15 cellular contexts compared by ENCODE assay signal in genomic region chr6:15615837-15616236, GRCh38. TPM values are rescaled to one million over a fixed set of nuclear protein-coding genes. Genes with fewer than 3 reads are reported as not detected.
A peak's percentile ranks its signal among the peaks of the same experiment; 100 is the strongest.
DNase-seq lines count a peak whose midpoint lies in the region; ATAC-seq, FAIRE-seq and TF ChIP-seq lines count a peak whose summit lies in the region.
"Had no signal": no experiment of that assay in that cellular context is flagged by ENCODE, and none has a peak within 500 bp of the region (broad histone marks: within the 10 kb centered on the region; RNA-seq: fewer than 3 reads in every experiment).

No MANE protein-coding gene starts in this region.

- H3K27ac Mint-ChIP-seq in type B pancreatic cell = peak overlapping the region; percentile 43
- H3K27ac Mint-ChIP-seq in natural killer cell treated with Interleukin-12 subunit alpha and Interleukin-12 subunit beta and Interleukin-15 and Interleukin-18, amount 100 ng/mL, for 72 hours = peak overlapping the region in 1 of 2 donors; percentile 40
- H3K27ac Mint-ChIP-seq in endothelial cell (ENCODE audit: unreplicated experiment) = no peak overlapping the region

- intact Hi-C loops in Right ventricle myocardium superior (cut with DNase I) (no loop called here), cardiac septum (cut with DNase I) (no loop called here)

- H2BK5ac ChIP-seq in H1 (ENCODE audit: low read depth, low read length) = no peak overlapping the region

- H3K9me3 ChIP-seq in H1 (ENCODE audit: insufficient read depth in 2 of 2, low read depth in 1 of 2, low read length in 1 of 2) = no peaks in the 10 kb centered on the region
- H3K9me3 ChIP-seq: BE2C had no signal

- H3K9ac ChIP-seq in H1 (replicated peaks in 1 of 4; ENCODE audit: extremely low read depth in 1 of 4, low read depth in 3 of 4, low read length in 3 of 4) = no peak overlapping the region

- POLR2A ChIA-PET in H1 (lab: Charles Lee; ENCODE audit: partially characterized antibody) = no interaction called here

- no peak overlapping the region for H3K27ac ChIP-seq in H1 (ENCODE audit: low read depth, low read length)

- TF ChIP-seq RAD21 in H1 (IDR thresholded peaks at IDR 0.05 in 1 of 2, conservative IDR thresholded peaks at IDR 0.05 in 1 of 2; ENCODE audit: low read depth in 2 of 2, low read length in 2 of 2) = no peak

- H3K79me2 ChIP-seq in H1 (ENCODE audit: control insufficient read depth in 1 of 2, insufficient read depth in 2 of 2, low read length in 2 of 2) = no peaks in the 10 kb centered on the region

- no peaks in the 10 kb centered on the region; a peak in 2 of 8 replicates for H3K36me3 ChIP-seq in H1 (ENCODE audit: control insufficient read depth in 2 of 4, insufficient read depth in 4 of 4, low read length in 3 of 4)
- H3K36me3 ChIP-seq: BE2C had no signal

- 55% methylated on average over 1 of the region's 1 CpG; no CpG with 5 or more reads in 1 of the 2 experiments for WGBS in H1 (ENCODE audit: extremely low coverage in 1 of 2, insufficient coverage in 1 of 2, insufficient read length in 1 of 2, insufficient replicate concordance in 2 of 2, low coverage in 1 of 2, low lambda C conversion rate in 2 of 2, missing lambda C conversion rate in 1 of 2), 2 experiments

- no peak overlapping the region for H3K4me3 ChIP-seq in H1 (ENCODE audit: extremely low read depth in 1 of 4, insufficient read depth in 2 of 4, low read depth in 3 of 4, low read length in 4 of 4)

- no peaks in the 10 kb centered on the region for H3K27me3 ChIP-seq in H1 (replicated peaks in 1 of 4; ENCODE audit: control insufficient read depth in 3 of 4, extremely low read depth in 1 of 4, insufficient read depth in 3 of 4, low read length in 3 of 4)
- H3K27me3 ChIP-seq: BE2C had no signal

- no peaks in the 10 kb centered on the region for H3K79me1 ChIP-seq in H1 (ENCODE audit: low read depth, low read length)

- H4K20me1 ChIP-seq in H1 (replicated peaks in 1 of 2; ENCODE audit: control insufficient read depth in 1 of 2, insufficient read depth in 2 of 2, low read length in 2 of 2) = no peaks in the 10 kb centered on the region

- no peak overlapping the region for H4K91ac ChIP-seq in H1 (replicated peaks; ENCODE audit: insufficient read length, low read length)

- TF ChIP-seq POLR2A in H1 (IDR thresholded peaks at IDR 0.05; ENCODE audit: control extremely low read depth in 1 of 2, low read depth in 2 of 2, low read length in 2 of 2) = no peak

- H3K4me1 Mint-ChIP-seq in type B pancreatic cell (ENCODE audit: unreplicated experiment) (peaks cover 9% of the 10 kb centered on the region), endothelial cell (ENCODE audit: unreplicated experiment) (peaks cover 4% of the 10 kb centered on the region)
- peaks cover 38 to 54% of the 10 kb centered on the region in 2 donors for H3K4me1 Mint-ChIP-seq in natural killer cell treated with Interleukin-12 subunit alpha and Interleukin-12 subunit beta and Interleukin-15 and Interleukin-18, amount 100 ng/mL, for 72 hours (ENCODE audit: low read depth in 2 of 2)

- in situ Hi-C loops in ACHN (cut with HindIII; ENCODE audit: low pct_ligation_motif_present, low pct_unique_long_range_greater_than_20kb, low sequenced_read_pairs) = no loop called here

- no peak overlapping the region for H2BK12ac ChIP-seq in H1 (ENCODE audit: low read depth, low read length)

- no peak overlapping the region for H3K56ac ChIP-seq in H1 (replicated peaks; ENCODE audit: insufficient read length, low read depth, low read length)

- no peak overlapping the region for H2AK5ac ChIP-seq in H1 (ENCODE audit: low read depth, low read length)

- peak overlapping the region in 1 of 2 experiments; percentile 28; a peak in 1 of 4 replicates for H3K4me2 ChIP-seq in H1 (ENCODE audit: insufficient read depth in 1 of 2, low read depth in 2 of 2, low read length in 2 of 2)

- 0 out of 2 replicates have a peak overlapping the region, but pooled peaks have one; percentile 1 for H3K18ac ChIP-seq in H1 (ENCODE audit: extremely low read depth, low read length)

- H4K5ac ChIP-seq in H1 (ENCODE audit: insufficient read length, low read depth, low read length) = no peak overlapping the region

- H3K4ac ChIP-seq in H1 (replicated peaks; ENCODE audit: insufficient read length, low read depth, low read length) = no peak overlapping the region

- no peak for DNase-seq in Right ventricle myocardium superior
- no peak for DNase-seq in cardiac septum (ENCODE audit: low spot score)
- DNase-seq in H1 (ENCODE audit: low read depth in 1 of 2, low spot score in 2 of 2) = no peak
- DNase-seq in type B pancreatic cell (ENCODE audit: extremely low spot score, unreplicated experiment) = no peak
- DNase-seq in natural killer cell treated with Interleukin-12 subunit alpha and Interleukin-12 subunit beta and Interleukin-15 and Interleukin-18, amount 100 ng/mL, for 72 hours (ENCODE audit: low spot score) = no peak
- DNase-seq in endothelial cell (ENCODE audit: low spot score) = no peak
- DNase-seq in ACHN = no peak
- DNase-seq: activated CD8-positive, alpha-beta memory T cell treated with anti-CD3 and anti-CD28 coated beads, Interleukin-2, amount 50 U/mL, for 4 hours; BE2C; cerebellar nuclear complex; NCI-H226; stimulated activated CD4-positive, alpha-beta T cell treated with anti-CD3 and anti-CD28 coated beads, Interleukin-12 subunit alpha, Interleukin-12 subunit beta, amount 100 ng/mL, for 4 hours; SW 1271 had no signal

- H2BK120ac ChIP-seq in H1 (replicated peaks; ENCODE audit: low read depth, low read length) = no peak overlapping the region

- ATAC-seq in Right ventricle myocardium superior (ENCODE audit: poor library complexity) (peak; percentile 37), HG03442 (IDR thresholded peaks at IDR 0.05; ENCODE audit: unreplicated experiment) (peak; percentile 88)
- ATAC-seq in natural killer cell treated with Interleukin-12 subunit alpha and Interleukin-12 subunit beta and Interleukin-15 and Interleukin-18, amount 100 ng/mL, for 72 hours = no peak

- no peak overlapping the region for H4K8ac ChIP-seq in H1 (ENCODE audit: extremely low read depth, insufficient read depth, low read length)

- H2AFZ ChIP-seq in H1 (ENCODE audit: low read length) = no peak overlapping the region

- no peaks in the 10 kb centered on the region for H3K23me2 ChIP-seq in H1 (ENCODE audit: low read depth, low read length)

- peaks cover 3 to 8% (median 6%) of the 10 kb centered on the region in 4 experiments; a peak in 6 of 7 replicates for H3K4me1 ChIP-seq in H1 (replicated peaks in 1 of 4; ENCODE audit: control insufficient read depth in 3 of 4, insufficient read depth in 4 of 4, low read length in 3 of 4)

- no peak overlapping the region for H2BK15ac ChIP-seq in H1 (ENCODE audit: low read length)

- TF ChIP-seq EP300 in H1 (IDR thresholded peaks at IDR 0.05; ENCODE audit: borderline replicate concordance in 1 of 2, low read depth in 2 of 2, low read length in 2 of 2) = no peak

- H3K9me3 Mint-ChIP-seq in type B pancreatic cell (no peaks in the 10 kb centered on the region), endothelial cell (ENCODE audit: unreplicated experiment) (peaks cover 6% of the 10 kb centered on the region)
- H3K9me3 Mint-ChIP-seq in natural killer cell treated with Interleukin-12 subunit alpha and Interleukin-12 subunit beta and Interleukin-15 and Interleukin-18, amount 100 ng/mL, for 72 hours = no peaks in the 10 kb centered on the region
- H3K9me3 Mint-ChIP-seq: stimulated activated naive CD8-positive, alpha-beta T cell treated with anti-CD3 and anti-CD28 coated beads, Interleukin-15, Interleukin-2, amounts not matched to agents 100 ng/mL and 50 ng/mL, for 24 hours had no signal

- TF ChIP-seq CTCF in H1 (IDR thresholded peaks at IDR 0.05; ENCODE audit: control extremely low read depth in 1 of 3, insufficient read depth in 1 of 3, low read depth in 1 of 3, low read length in 3 of 3) (no peak), type B pancreatic cell (conservative IDR thresholded peaks at IDR 0.05) (no peak), endothelial cell (IDR thresholded peaks at IDR 0.05; ENCODE audit: unreplicated experiment) (no peak)

- peaks cover 24% of the 10 kb centered on the region for H3K36me3 Mint-ChIP-seq in type B pancreatic cell
- H3K36me3 Mint-ChIP-seq in natural killer cell treated with Interleukin-12 subunit alpha and Interleukin-12 subunit beta and Interleukin-15 and Interleukin-18, amount 100 ng/mL, for 72 hours = peaks cover 21% of the 10 kb centered on the region
- H3K36me3 Mint-ChIP-seq in endothelial cell (ENCODE audit: low read depth, unreplicated experiment) = peaks cover 23% of the 10 kb centered on the region

- CTCF ChIA-PET in H1 (lab: Charles Lee; ENCODE audit: partially characterized antibody) = interaction anchor here (0.8 to 1.1 kb wide), 2 partner anchors 124 to 399 kb away, joined by 3 read pairs; no protein-coding TSS in a partner anchor

- FAIRE-seq in H1 (lab: Jason Lieb, UNC) = peak; percentile 36

- H3K23ac ChIP-seq in H1 (ENCODE audit: insufficient read length) = no peak overlapping the region

- H3K27me3 Mint-ChIP-seq in type B pancreatic cell (no peaks in the 10 kb centered on the region), endothelial cell (ENCODE audit: unreplicated experiment) (peaks cover 1% of the 10 kb centered on the region)
- no peaks in the 10 kb centered on the region for H3K27me3 Mint-ChIP-seq in natural killer cell treated with Interleukin-12 subunit alpha and Interleukin-12 subunit beta and Interleukin-15 and Interleukin-18, amount 100 ng/mL, for 72 hours
- H3K27me3 Mint-ChIP-seq: stimulated activated naive CD8-positive, alpha-beta T cell treated with anti-CD3 and anti-CD28 coated beads, Interleukin-15, Interleukin-2, amounts not matched to agents 100 ng/mL and 50 ng/mL, for 24 hours had no signal

- no peak overlapping the region for H3K4me3 Mint-ChIP-seq in type B pancreatic cell
- H3K4me3 Mint-ChIP-seq in natural killer cell treated with Interleukin-12 subunit alpha and Interleukin-12 subunit beta and Interleukin-15 and Interleukin-18, amount 100 ng/mL, for 72 hours = no peak overlapping the region
- H3K4me3 Mint-ChIP-seq in endothelial cell (ENCODE audit: unreplicated experiment) = no peak overlapping the region
- H3K4me3 Mint-ChIP-seq: stimulated activated naive CD8-positive, alpha-beta T cell treated with anti-CD3 and anti-CD28 coated beads, Interleukin-15, Interleukin-2, amounts not matched to agents 100 ng/mL and 50 ng/mL, for 24 hours had no signal

- H2BK20ac ChIP-seq in H1 (ENCODE audit: low read length) = no peak overlapping the region

- H3K14ac ChIP-seq in H1 (ENCODE audit: insufficient read length) = no peak overlapping the region

RNA-seq across cellular contexts. Expression of gene DTNBP1, which starts 47.0 kb away (rescaled TPM):
- total RNA-seq in Right ventricle myocardium superior (20.8 TPM), cardiac septum (19.0 TPM), type B pancreatic cell (ENCODE audit: low replicate concordance) (9.4 and 11.6 TPM in 2 replicates), endothelial cell (ENCODE audit: unreplicated experiment) (19.3 TPM)
- total RNA-seq in H1 (2021; fragmentation: NEBNext Ultra II Directional; extraction: Animal tissue kit (Norgen Biotek cat#: 25700)) = 13.5 and 13.9 TPM in 2 replicates
- polyA plus RNA-seq in H1 (2011; rRNA removed) = 16.8 and 22.1 TPM in 2 replicates
- 16.9 TPM for polyA plus RNA-seq in H1 (2011; cell fraction: cytosol; rRNA removed)
- 21.6 TPM for polyA plus RNA-seq in H1 (2011; cell fraction: nucleus; rRNA removed)
- 12.6 to 16.3 TPM (median 14.1 TPM) in 4 replicates for polyA plus RNA-seq in H1 (2012, experiment 1 of 2)
- 11.7 TPM for polyA plus RNA-seq in H1 (2012, experiment 2 of 2)
- 7.4 TPM for polyA plus RNA-seq in H1 (2013, experiment 1 of 2)
- polyA plus RNA-seq in H1 (2013, experiment 2 of 2) = 7.9 TPM
- polyA minus RNA-seq in H1 (2011; rRNA and poly(A)+ RNA removed) = 10.5 and 13.8 TPM in 2 replicates
- 8.7 TPM for polyA minus RNA-seq in H1 (2011; cell fraction: cytosol; rRNA and poly(A)+ RNA removed)
- polyA minus RNA-seq in H1 (2011; cell fraction: nucleus; rRNA and poly(A)+ RNA removed) = 15.4 TPM
- total RNA-seq in natural killer cell treated with Interleukin-12 subunit alpha and Interleukin-12 subunit beta and Interleukin-15 and Interleukin-18, amount 100 ng/mL, for 72 hours = 10 to 100 TPM; 21.5 to 32.6 TPM

Comparison
In these comparisons a context has a peak if more than half of its experiments do, and no peak if none do; other contexts are left out.
1. ATAC-seq: peak in Right ventricle myocardium superior (single experiment) and HG03442 (single experiment); none in natural killer cell treated with Interleukin-12 subunit alpha and Interleukin-12 subunit beta and Interleukin-15 and Interleukin-18, amount 100 ng/mL, for 72 hours (0 of 2).